In genomic region chr1:235657747-235658526, GRCh38 we compare ENCODE assay signal across 23 cellular contexts. TPM values are rescaled to one million over a fixed set of nuclear protein-coding genes. Genes with fewer than 3 reads are reported as not detected.
"Had no signal": no experiment of that assay in that cellular context is flagged by ENCODE, and none has a peak within 500 bp of the region (broad histone marks: within the 10 kb centered on the region; RNA-seq: fewer than 3 reads in every experiment).

No MANE protein-coding gene starts in this region.

- H3K9me3 ChIP-seq: adrenal gland, gastrocnemius medialis, heart left ventricle, tibial nerve, uterus had no signal

- H3K9me3 Mint-ChIP-seq: activated naive CD4-positive, alpha-beta T cell treated with anti-CD3 and anti-CD28 coated beads, Interleukin-2, amount 10 ng/mL, durations not matched to agents 7 days and 5 days; activated T-helper 2 cell treated with anti-CD3 and anti-CD28 coated beads, Interferon-gamma antibody, Interleukin-2, Interleukin-4, amounts not matched to agents 10 μg/mL and 5 μg/mL and 100 μg/mL, durations not matched to agents 14 hours and 24 hours and 36 hours; mesothelial cell of epicardium had no signal

- H3K27ac Mint-ChIP-seq: activated CD4-positive, alpha-beta memory T cell treated with anti-CD3 and anti-CD28 coated beads for 36 hours; activated CD8-positive, alpha-beta memory T cell treated with anti-CD3 and anti-CD28 coated beads, Interleukin-2, amount 10 ng/mL, durations not matched to agents 7 days and 5 days; activated naive CD4-positive, alpha-beta T cell treated with anti-CD3 and anti-CD28 coated beads, Interleukin-2, amount 10 ng/mL, durations not matched to agents 7 days and 5 days; activated T-helper 2 cell treated with anti-CD3 and anti-CD28 coated beads, Interferon-gamma antibody, Interleukin-2, Interleukin-4, amounts not matched to agents 10 μg/mL and 5 μg/mL and 100 μg/mL, durations not matched to agents 14 hours and 24 hours and 36 hours; mesothelial cell of epicardium; nephron progenitor cell; progenitor cell of endocrine pancreas had no signal

- H3K36me3 ChIP-seq: uterus had no signal

- ATAC-seq: activated CD8-positive, alpha-beta memory T cell treated with anti-CD3 and anti-CD28 coated beads, Interleukin-2, amount 10 ng/mL, durations not matched to agents 7 days and 5 days; gastrocnemius medialis; heart left ventricle; left cardiac atrium; right cardiac atrium had no signal

- H3K27me3 ChIP-seq: adrenal gland had no signal

- H3K36me3 Mint-ChIP-seq: mesothelial cell of epicardium had no signal

- DNase-seq: activated CD4-positive, alpha-beta memory T cell treated with anti-CD3 and anti-CD28 coated beads for 36 hours; activated CD4-positive, alpha-beta T cell treated with anti-CD3 and anti-CD28 coated beads for 1 hour; activated CD8-positive, alpha-beta memory T cell treated with anti-CD3 and anti-CD28 coated beads, Interleukin-2, amount 10 ng/mL, durations not matched to agents 7 days and 5 days; activated naive CD4-positive, alpha-beta T cell treated with anti-CD3 and anti-CD28 coated beads, Interleukin-2, amount 10 ng/mL, durations not matched to agents 7 days and 5 days; activated T-cell treated with anti-CD3 and anti-CD28 coated beads, Interleukin-2, amount 50 U/mL, for 1 hour; adrenal gland; gastrocnemius medialis; heart left ventricle; left cardiac atrium; nephron progenitor cell; right cardiac atrium; stimulated activated CD4-positive, alpha-beta T cell treated with anti-CD3 and anti-CD28 coated beads, Interleukin-15, amount 100 ng/mL, for 24 hours; stimulated activated CD4-positive, alpha-beta T cell treated with anti-CD3 and anti-CD28 coated beads, Interleukin-4, amount 100 ng/mL, for 1 hour; stimulated activated naive CD4-positive, alpha-beta T cell; substantia nigra; uterus had no signal

- H3K27ac ChIP-seq: adrenal gland, gastrocnemius medialis, heart left ventricle, skin epidermis, tibial nerve, uterus, VCaP had no signal

- H3K4me1 Mint-ChIP-seq: activated CD8-positive, alpha-beta memory T cell treated with anti-CD3 and anti-CD28 coated beads, Interleukin-2, amount 10 ng/mL, durations not matched to agents 7 days and 5 days; activated naive CD4-positive, alpha-beta T cell treated with anti-CD3 and anti-CD28 coated beads, Interleukin-2, amount 10 ng/mL, durations not matched to agents 7 days and 5 days; mesothelial cell of epicardium; nephron progenitor cell had no signal

- H3K4me1 ChIP-seq: adrenal gland, gastrocnemius medialis, heart left ventricle, tibial nerve, uterus had no signal

- H3K4me3 ChIP-seq: adrenal gland, gastrocnemius medialis, heart left ventricle, lung, skin epidermis, tibial nerve, uterus had no signal

- H3K4me3 Mint-ChIP-seq: activated CD4-positive, alpha-beta memory T cell treated with anti-CD3 and anti-CD28 coated beads for 36 hours; activated CD8-positive, alpha-beta memory T cell treated with anti-CD3 and anti-CD28 coated beads, Interleukin-2, amount 10 ng/mL, durations not matched to agents 7 days and 5 days; activated naive CD4-positive, alpha-beta T cell treated with anti-CD3 and anti-CD28 coated beads, Interleukin-2, amount 10 ng/mL, durations not matched to agents 7 days and 5 days; mesothelial cell of epicardium; nephron progenitor cell had no signal

RNA-seq across cellular contexts. Expression of gene GNG4, which starts 8.4 kb away (rescaled TPM):
- total RNA-seq: gastrocnemius medialis, right cardiac atrium had no signal
- polyA plus RNA-seq: heart left ventricle had no signal
